ENCODE assay signal across 1 cellular context in the genomic region with DNA sequence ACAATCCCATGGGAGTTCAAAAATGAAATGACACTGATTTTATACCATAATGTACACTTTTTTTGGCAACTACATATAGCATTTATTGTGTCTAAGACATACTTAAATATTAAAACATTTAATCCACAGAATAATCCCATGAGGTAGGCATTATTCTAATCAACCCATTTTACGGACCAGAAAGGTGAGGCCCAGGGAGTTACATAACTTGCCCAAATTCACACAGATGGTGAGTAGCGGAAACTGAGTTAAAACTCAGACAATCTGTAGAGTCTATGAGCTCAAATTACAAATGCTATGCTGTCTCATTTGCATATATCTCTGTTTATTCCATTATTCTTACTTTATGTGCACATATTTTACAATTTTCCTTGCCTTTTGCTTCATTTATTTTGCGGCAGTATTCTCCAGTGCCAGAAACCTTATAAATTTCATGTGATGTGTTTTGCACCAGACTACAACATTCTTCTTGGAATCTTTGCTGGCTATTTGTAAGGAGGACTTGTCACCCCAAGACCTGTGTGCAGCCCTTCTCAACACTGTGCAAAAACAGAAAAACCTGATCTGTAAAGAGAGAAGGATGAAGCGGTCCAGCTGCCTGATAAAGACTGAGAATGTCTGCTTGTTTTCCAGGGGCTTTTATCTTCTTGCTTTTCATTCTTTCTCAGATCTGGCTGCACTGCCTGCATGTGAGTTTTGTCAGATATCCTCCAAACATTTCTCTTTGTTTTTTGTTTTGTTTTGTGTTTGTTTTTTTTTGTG.
TF ChIP-seq lines count a peak whose summit lies in the region.

No MANE protein-coding gene starts in this region.

TF ChIP-seq in H1, 55 proteins besides CTCF, POLR2A, EP300 and RAD21:
- TF ChIP-seq KDM1A (IDR thresholded peaks at IDR 0.05; ENCODE audit: borderline replicate concordance, low read length) (no peak), JUN (IDR thresholded peaks at IDR 0.05; ENCODE audit: low read depth, low read length) (no peak), CBX5 (IDR thresholded peaks at IDR 0.05; ENCODE audit: low read depth, low read length) (no peak), ASH2L (IDR thresholded peaks at IDR 0.05; ENCODE audit: low read length) (no peak), NANOG (IDR thresholded peaks at IDR 0.05; ENCODE audit: insufficient read depth, low read depth, low read length, poor library complexity, severe bottlenecking) (no peak), SIX5 (IDR thresholded peaks at IDR 0.05; ENCODE audit: low read depth, low read length) (no peak), YY1 (IDR thresholded peaks at IDR 0.05; ENCODE audit: low read depth, low read length) (no peak), HDAC2 (IDR thresholded peaks at IDR 0.05; ENCODE audit: borderline replicate concordance in 1 of 2, low read depth in 2 of 2, low read length in 2 of 2) (no peak), EZH2 (IDR thresholded peaks at IDR 0.05; ENCODE audit: low read depth, low read length, severe bottlenecking) (no peak), SUZ12 (IDR thresholded peaks at IDR 0.05; ENCODE audit: low read length) (no peak), TEAD4 (IDR thresholded peaks at IDR 0.05; ENCODE audit: low read depth, low read length) (no peak), RBBP5 (IDR thresholded peaks at IDR 0.05; ENCODE audit: borderline replicate concordance, low read depth, low read length) (no peak), ZNF274 (IDR thresholded peaks at IDR 0.05; ENCODE audit: borderline replicate concordance, extremely low read depth, low read length) (no peak), BRCA1 (IDR thresholded peaks at IDR 0.05; ENCODE audit: low read depth, low read length) (no peak), CTBP2 (IDR thresholded peaks at IDR 0.05; ENCODE audit: borderline replicate concordance, insufficient read depth, insufficient read length, low read length) (no peak)
- TF ChIP-seq, protein P1, sequence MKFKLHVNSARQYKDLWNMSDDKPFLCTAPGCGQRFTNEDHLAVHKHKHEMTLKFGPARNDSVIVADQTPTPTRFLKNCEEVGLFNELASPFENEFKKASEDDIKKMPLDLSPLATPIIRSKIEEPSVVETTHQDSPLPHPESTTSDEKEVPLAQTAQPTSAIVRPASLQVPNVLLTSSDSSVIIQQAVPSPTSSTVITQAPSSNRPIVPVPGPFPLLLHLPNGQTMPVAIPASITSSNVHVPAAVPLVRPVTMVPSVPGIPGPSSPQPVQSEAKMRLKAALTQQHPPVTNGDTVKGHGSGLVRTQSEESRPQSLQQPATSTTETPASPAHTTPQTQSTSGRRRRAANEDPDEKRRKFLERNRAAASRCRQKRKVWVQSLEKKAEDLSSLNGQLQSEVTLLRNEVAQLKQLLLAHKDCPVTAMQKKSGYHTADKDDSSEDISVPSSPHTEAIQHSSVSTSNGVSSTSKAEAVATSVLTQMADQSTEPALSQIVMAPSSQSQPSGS (IDR thresholded peaks at IDR 0.05; ENCODE audit: low read length), result no peak
- TF ChIP-seq, protein P2, sequence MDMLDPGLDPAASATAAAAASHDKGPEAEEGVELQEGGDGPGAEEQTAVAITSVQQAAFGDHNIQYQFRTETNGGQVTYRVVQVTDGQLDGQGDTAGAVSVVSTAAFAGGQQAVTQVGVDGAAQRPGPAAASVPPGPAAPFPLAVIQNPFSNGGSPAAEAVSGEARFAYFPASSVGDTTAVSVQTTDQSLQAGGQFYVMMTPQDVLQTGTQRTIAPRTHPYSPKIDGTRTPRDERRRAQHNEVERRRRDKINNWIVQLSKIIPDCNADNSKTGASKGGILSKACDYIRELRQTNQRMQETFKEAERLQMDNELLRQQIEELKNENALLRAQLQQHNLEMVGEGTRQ (IDR thresholded peaks at IDR 0.05; ENCODE audit: low read length), result no peak
- TF ChIP-seq, protein P3, sequence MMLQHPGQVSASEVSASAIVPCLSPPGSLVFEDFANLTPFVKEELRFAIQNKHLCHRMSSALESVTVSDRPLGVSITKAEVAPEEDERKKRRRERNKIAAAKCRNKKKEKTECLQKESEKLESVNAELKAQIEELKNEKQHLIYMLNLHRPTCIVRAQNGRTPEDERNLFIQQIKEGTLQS (IDR thresholded peaks at IDR 0.05; ENCODE audit: insufficient read depth, low read depth, low read length), result no peak
